ENCODE assay signal across 8 cellular contexts in the genomic region with DNA sequence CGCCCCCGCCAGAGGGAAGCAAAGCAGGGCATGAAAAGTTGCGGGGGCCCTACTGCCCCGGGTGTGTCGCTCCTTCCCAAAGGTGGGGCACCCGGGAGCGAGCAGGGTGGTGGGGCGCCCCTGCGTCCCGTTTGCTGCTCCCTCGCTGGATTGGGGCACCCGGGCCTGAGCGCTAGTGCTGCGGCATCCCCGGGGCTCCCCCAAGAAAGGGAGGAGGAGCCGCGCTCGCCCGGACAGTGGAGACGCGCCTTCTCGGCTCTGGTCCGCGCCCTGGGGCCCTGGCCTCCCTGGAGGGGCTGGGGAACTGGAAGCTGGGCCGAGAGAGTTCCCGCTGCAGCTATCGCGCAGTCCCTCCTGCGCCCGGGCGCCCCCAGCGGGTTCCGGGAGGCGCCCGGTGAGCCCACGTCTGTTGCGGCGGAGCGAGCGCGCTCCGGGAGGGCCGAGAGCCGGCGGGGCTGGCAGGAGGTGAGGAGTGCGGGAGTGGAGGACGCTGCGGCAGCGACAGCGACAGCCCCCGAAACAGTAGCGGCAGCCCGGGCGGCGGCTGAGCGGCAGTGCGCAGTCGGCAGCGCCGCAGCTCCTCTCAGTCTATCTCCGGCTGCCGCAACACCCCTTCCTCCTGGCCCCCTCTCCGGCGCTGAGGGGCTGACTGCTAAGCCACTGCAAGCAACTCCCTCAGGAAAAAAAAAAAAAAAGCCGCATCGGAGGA. TPM values are rescaled to one million over a fixed set of nuclear protein-coding genes. Genes with fewer than 3 reads are reported as not detected.
DNase-seq lines count a peak whose midpoint lies in the region; ATAC-seq, FAIRE-seq and TF ChIP-seq lines count a peak whose summit lies in the region.

No MANE protein-coding gene starts in this region.

- H4K20me1 ChIP-seq in smooth muscle cell (ENCODE audit: low read depth), result no peaks in the 10 kb centered on the region

- peak overlapping the region; percentile 94 for H3K4me2 ChIP-seq in smooth muscle cell

- H3K9ac ChIP-seq in smooth muscle cell (ENCODE audit: low read depth), result peak overlapping the region; percentile 56

- H3K36me3 ChIP-seq in A673 (ENCODE audit: insufficient read depth, low read length, poor library complexity, severe bottlenecking), result no peaks in the 10 kb centered on the region
- no peaks in the 10 kb centered on the region for H3K36me3 ChIP-seq in bronchial epithelial cell (ENCODE audit: control insufficient read depth, insufficient read depth, low read length)
- H3K36me3 ChIP-seq in smooth muscle cell (ENCODE audit: low read depth), result no peaks in the 10 kb centered on the region

- WGBS in smooth muscle cell (ENCODE audit: low lambda C conversion rate), result under 1% methylated on average over 58 of the region's 66 CpGs

- in situ Hi-C loops in GM13976 (cut with MboI; ENCODE audit: low sequenced_read_pairs, unreplicated experiment), result no loop called here

- no TSS peak for BruUV-seq in A673 (replicated peaks; lab: Mats Ljungman, UMichigan)

- peak overlapping the region; percentile 90 for H2AFZ ChIP-seq in smooth muscle cell (ENCODE audit: low read depth)

- TF ChIP-seq CTCF in A673 (conservative IDR thresholded peaks at IDR 0.05; ENCODE audit: low read depth, low read length), result 0 out of 2 replicates have a peak, but pooled peaks have one; percentile 38
- no peak for TF ChIP-seq CTCF in GM13976 (IDR thresholded peaks at IDR 0.05; ENCODE audit: borderline replicate concordance, control extremely low read depth, extremely low read depth, insufficient read depth, missing control alignments)
- TF ChIP-seq CTCF in bronchial epithelial cell (IDR thresholded peaks at IDR 0.05; ENCODE audit: insufficient read depth, low read length, severe bottlenecking), result peak; percentile 31
- TF ChIP-seq CTCF in smooth muscle cell (IDR thresholded peaks at IDR 0.05; ENCODE audit: borderline replicate concordance, insufficient read depth, poor library complexity, severe bottlenecking), result peak; percentile 4

- intact Hi-C loops in A673 (cut with micrococcal nuclease; ENCODE audit: unreplicated experiment), result loop anchor here (10.0 kb wide), 1 partner anchor 660 kb away; no protein-coding TSS in a partner anchor

- H3F3A ChIP-seq in smooth muscle cell (ENCODE audit: low read depth), result peaks cover 2% of the 10 kb centered on the region

- no peaks in the 10 kb centered on the region for H3K79me2 ChIP-seq in smooth muscle cell (ENCODE audit: low read depth)

- H3K27ac ChIP-seq in A673 (ENCODE audit: low read depth, low read length, poor library complexity, severe bottlenecking), result peak overlapping the region; percentile 67
- H3K27ac ChIP-seq in smooth muscle cell (ENCODE audit: low read depth), result no peak overlapping the region

- CTCF ChIA-PET in A673 (lab: Charles Lee), result interaction anchor here (1.1 to 1.6 kb wide), 2 partner anchors 28 to 97 kb away, joined by 4 to 16 read pairs; no protein-coding TSS in a partner anchor

- peaks cover 5% of the 10 kb centered on the region for H3K27me3 ChIP-seq in A673 (replicated peaks; ENCODE audit: insufficient read depth, low read depth, low read length, poor library complexity)
- H3K27me3 ChIP-seq in bronchial epithelial cell (ENCODE audit: control insufficient read depth, insufficient read depth, low read length), result no peaks in the 10 kb centered on the region
- H3K27me3 ChIP-seq in smooth muscle cell (ENCODE audit: low read depth), result peaks cover 51% of the 10 kb centered on the region

- DNase-seq in A673 (ENCODE audit: low spot score), result peak; percentile 70
- DNase-seq in GM13976 (ENCODE audit: low spot score), result peak; percentile 53
- DNase-seq in NCI-H510A (lab: John Stamatoyannopoulos, UW), result peak; percentile 37
- peak; percentile 15 for DNase-seq in bronchial epithelial cell (ENCODE audit: low read depth)
- DNase-seq in islet precursor cell, result peak; percentile 85
- no peak for DNase-seq in smooth muscle cell (lab: John Stamatoyannopoulos, UW; ENCODE audit: unreplicated experiment)
- DNase-seq in HUDEP-2 (lab: John Stamatoyannopoulos, UW; ENCODE audit: unreplicated experiment in 76 of 76), result no peak

- POLR2A ChIA-PET in A673 (lab: Charles Lee; ENCODE audit: low non-redundant PET), result interaction anchor here (0.7 kb wide), 1 partner anchor 566 kb away, joined by 8 read pairs; no protein-coding TSS in a partner anchor

- peak overlapping the region; percentile 68 for H3K4me3 ChIP-seq in A673 (ENCODE audit: low read depth, low read length, poor library complexity, severe bottlenecking)
- peak overlapping the region; percentile 45 for H3K4me3 ChIP-seq in bronchial epithelial cell (ENCODE audit: low read depth, low read length)
- H3K4me3 ChIP-seq in smooth muscle cell, result peak overlapping the region; percentile 68

- FAIRE-seq in bronchial epithelial cell (lab: Jason Lieb, UNC), result no peak

- peaks cover 12% of the 10 kb centered on the region for H3K4me1 ChIP-seq in A673 (ENCODE audit: insufficient read depth, low read length, poor library complexity, severe bottlenecking)
- peaks cover 6% of the 10 kb centered on the region for H3K4me1 ChIP-seq in smooth muscle cell (ENCODE audit: low read depth)

- no peaks in the 10 kb centered on the region for H3K9me3 ChIP-seq in A673 (ENCODE audit: low read depth, low read length, poor library complexity, severe bottlenecking)
- no peaks in the 10 kb centered on the region for H3K9me3 ChIP-seq in smooth muscle cell (replicated peaks; ENCODE audit: low read depth)

- ATAC-seq in HG03571 (IDR thresholded peaks at IDR 0.05; ENCODE audit: unreplicated experiment), result no peak

RNA-seq across cellular contexts. Expression of gene BMPER, which starts 0.5 kb away (rescaled TPM):
- total RNA-seq in A673 (2021) (6.7 and 8.2 TPM in 2 replicates), bronchial epithelial cell (0.13 and 0.26 TPM in 2 replicates), smooth muscle cell (7.3 and 21.9 TPM in 2 replicates)
- 3.0 and 7.5 TPM in 2 replicates for polyA plus RNA-seq in smooth muscle cell

Comparison
In these comparisons a context has a peak if more than half of its experiments do, and no peak if none do; other contexts are left out.
1. DNase-seq: peak in A673 (single experiment), GM13976 (single experiment), NCI-H510A (single experiment), bronchial epithelial cell (single experiment) and islet precursor cell (single experiment); none in smooth muscle cell (single experiment) and HUDEP-2 (0 of 76).
2. Peak in every context shown above with its lines, with median percentiles within 50 percentile points of each other: H3K4me3 ChIP-seq.